Comparison of ENCODE assay signal across 18 cellular contexts in the genomic region with DNA sequence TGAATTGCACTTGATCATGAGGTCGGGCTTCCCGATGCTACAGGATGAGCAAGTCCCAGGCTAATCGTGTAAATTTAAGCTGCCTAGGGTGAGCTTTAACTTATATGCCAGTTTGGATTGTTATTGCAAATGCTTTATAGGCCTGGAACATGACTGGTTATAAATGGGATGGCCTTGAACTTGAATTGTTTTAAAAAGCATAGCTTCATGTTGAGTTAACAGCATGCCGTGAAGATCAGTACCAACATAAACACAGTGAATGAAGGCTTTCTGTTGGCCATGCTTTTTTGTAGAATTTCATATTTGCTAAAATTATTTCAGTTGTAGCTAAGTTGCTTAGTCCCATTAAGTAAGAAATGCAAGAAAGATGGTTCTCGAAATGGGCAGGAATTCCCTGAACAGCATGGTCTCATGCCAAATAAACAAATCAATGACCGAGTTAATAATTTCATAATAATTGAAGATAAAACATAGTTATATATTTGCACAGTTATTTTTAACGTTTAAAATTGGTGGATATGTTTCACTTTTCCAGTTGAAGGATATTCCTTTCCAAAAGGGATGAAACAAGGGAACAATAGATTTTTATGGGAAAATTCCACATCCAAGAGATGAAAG.
"Had no signal": no experiment of that assay in that cellular context is flagged by ENCODE, and none has a peak within 500 bp of the region (broad histone marks: within the 10 kb centered on the region; RNA-seq: fewer than 3 reads in every experiment).

No MANE protein-coding gene starts in this region.

- H3K36me3 ChIP-seq: heart left ventricle, right atrium auricular region, sigmoid colon had no signal

- H3K27ac ChIP-seq: heart left ventricle, right atrium auricular region, sigmoid colon, skin epidermis had no signal

- H3K27me3 Mint-ChIP-seq: naive B cell had no signal

- FAIRE-seq: colon, endothelial cell of umbilical vein, frontal cortex had no signal

- H3K9me3 ChIP-seq: heart left ventricle, right atrium auricular region, sigmoid colon had no signal

- H3K27me3 ChIP-seq: heart left ventricle, right atrium auricular region, sigmoid colon had no signal

- H3K9me3 Mint-ChIP-seq: endodermal cell, naive B cell had no signal

- DNase-seq: effector CD4-positive, alpha-beta T cell; endodermal cell; erythroblast; heart left ventricle; hippocampal formation; mesendoderm; naive B cell; nephron progenitor cell; posterior cingulate gyrus; sigmoid colon; stimulated activated CD4-positive, alpha-beta T cell treated with anti-CD3 and anti-CD28 coated beads, Interleukin-12 subunit alpha, Interleukin-12 subunit beta, amount 100 ng/mL, for 4 hours; stimulated activated naive CD4-positive, alpha-beta T cell treated with Interleukin-2 at 50 U/mL for 16 hours; trophoblast cell had no signal

- ATAC-seq: heart left ventricle had no signal

- H3K36me3 Mint-ChIP-seq: naive B cell had no signal

- H3K4me3 ChIP-seq: heart left ventricle, right atrium auricular region, sigmoid colon, skin epidermis had no signal

- H3K27ac Mint-ChIP-seq: endodermal cell, nephron progenitor cell had no signal

- H3K4me3 Mint-ChIP-seq: endodermal cell, nephron progenitor cell had no signal

- H3K4me1 ChIP-seq: right atrium auricular region, sigmoid colon had no signal
